12 cellular contexts compared by ENCODE assay signal in genomic region chr4:169438057-169438480, GRCh38.
DNase-seq lines count a peak whose midpoint lies in the region; ATAC-seq and TF ChIP-seq lines count a peak whose summit lies in the region.
"Had no signal": no experiment of that assay in that cellular context is flagged by ENCODE, and none has a peak within 500 bp of the region (broad histone marks: within the 10 kb centered on the region; RNA-seq: fewer than 3 reads in every experiment).

No MANE protein-coding gene starts in this region.

- H3K4me3 Mint-ChIP-seq in osteocyte (ENCODE audit: unreplicated experiment): no peak overlapping the region
- H3K4me3 Mint-ChIP-seq in activated CD4-positive, alpha-beta T cell treated with anti-CD3 and anti-CD28 coated beads for 36 hours: no peak overlapping the region

- peaks cover 6% of the 10 kb centered on the region for H3K36me3 Mint-ChIP-seq in osteocyte (ENCODE audit: unreplicated experiment)
- peaks cover 5% of the 10 kb centered on the region for H3K36me3 Mint-ChIP-seq in activated CD4-positive, alpha-beta T cell treated with anti-CD3 and anti-CD28 coated beads for 36 hours (ENCODE audit: low read depth)

- no peak for TF ChIP-seq CTCF in osteocyte (IDR thresholded peaks at IDR 0.05)
- no peak for TF ChIP-seq CTCF in transverse colon (IDR thresholded peaks at IDR 0.05)

- WGBS in transverse colon (ENCODE audit: low coverage in 1 of 2), 2 donors: 36 to 45% methylated on average over 2 of the region's 2 CpGs

- no peaks in the 10 kb centered on the region for H3K36me3 ChIP-seq in transverse colon
- H3K36me3 ChIP-seq: uterus had no signal

- no peaks in the 10 kb centered on the region for H3K9me3 Mint-ChIP-seq in osteocyte (ENCODE audit: unreplicated experiment)
- H3K9me3 Mint-ChIP-seq in activated CD4-positive, alpha-beta T cell treated with anti-CD3 and anti-CD28 coated beads for 36 hours (ENCODE audit: low read depth): peaks cover 3% of the 10 kb centered on the region

- DNase-seq in osteocyte (ENCODE audit: extremely low spot score, unreplicated experiment) (no peak), OCI-M1 (lab: John Stamatoyannopoulos, UW) (no peak), transverse colon (no peak), amniotic stem cell (lab: John Stamatoyannopoulos, UW) (no peak)
- DNase-seq in activated CD4-positive, alpha-beta T cell treated with anti-CD3 and anti-CD28 coated beads for 36 hours: no peak
- DNase-seq: activated naive CD4-positive, alpha-beta T cell treated with Interleukin-2 at 50 U/mL for 16 hours; gastrocnemius medialis; uterus had no signal

- ATAC-seq in GM19023 (IDR thresholded peaks at IDR 0.05; ENCODE audit: unreplicated experiment): peak; percentile 45
- ATAC-seq in HG02588 (IDR thresholded peaks at IDR 0.05; ENCODE audit: unreplicated experiment): peak; percentile 40
- ATAC-seq in HG03378 (IDR thresholded peaks at IDR 0.05; ENCODE audit: unreplicated experiment): peak; percentile 51
- no peak for ATAC-seq in activated CD4-positive, alpha-beta T cell treated with anti-CD3 and anti-CD28 coated beads for 36 hours
- ATAC-seq: gastrocnemius medialis, K562 had no signal

- peaks cover 40% of the 10 kb centered on the region for H3K4me1 Mint-ChIP-seq in osteocyte (ENCODE audit: unreplicated experiment)
- H3K4me1 Mint-ChIP-seq in activated CD4-positive, alpha-beta T cell treated with anti-CD3 and anti-CD28 coated beads for 36 hours: no peaks in the 10 kb centered on the region

- POLR2A ChIA-PET in activated CD4-positive, alpha-beta T cell treated with anti-CD3 and anti-CD28 coated beads for 36 hours (lab: Charles Lee): no interaction called here

- no peaks in the 10 kb centered on the region for H3K27me3 ChIP-seq in transverse colon
- H3K27me3 ChIP-seq: gastrocnemius medialis, uterus had no signal

- intact Hi-C loops in transverse colon (cut with DNase I; ENCODE audit: low total_unique reads): no loop called here
- intact Hi-C loops in activated CD4-positive, alpha-beta T cell treated with anti-CD3 and anti-CD28 coated beads for 36 hours (cut with DNase I, micrococcal nuclease): no loop called here

- H3K27ac ChIP-seq in transverse colon: no peak overlapping the region
- H3K27ac ChIP-seq: gastrocnemius medialis, uterus had no signal

- peaks cover under 1 to 2% of the 10 kb centered on the region in 2 donors for H3K9me3 ChIP-seq in transverse colon
- H3K9me3 ChIP-seq: gastrocnemius medialis, uterus had no signal

- no peak for TF ChIP-seq POLR2A in transverse colon (IDR thresholded peaks at IDR 0.05)

- H3K4me3 ChIP-seq in transverse colon: no peak overlapping the region
- H3K4me3 ChIP-seq: gastrocnemius medialis, K562, uterus had no signal

- H3K4me1 ChIP-seq in transverse colon: peaks cover 0 to 25% (median 0%) of the 10 kb centered on the region in 4 donors
- H3K4me1 ChIP-seq: gastrocnemius medialis, uterus had no signal

- H3K27ac Mint-ChIP-seq in osteocyte (ENCODE audit: unreplicated experiment): peak overlapping the region; percentile 38
- no peak overlapping the region for H3K27ac Mint-ChIP-seq in activated CD4-positive, alpha-beta T cell treated with anti-CD3 and anti-CD28 coated beads for 36 hours

- no peaks in the 10 kb centered on the region for H3K27me3 Mint-ChIP-seq in osteocyte (ENCODE audit: unreplicated experiment)
- H3K27me3 Mint-ChIP-seq in activated CD4-positive, alpha-beta T cell treated with anti-CD3 and anti-CD28 coated beads for 36 hours: no peaks in the 10 kb centered on the region

- in situ Hi-C loops in transverse colon (cut with MboI; ENCODE audit: low pct_ligation_motif_present in 1 of 4, low pct_unique_long_range_greater_than_20kb in 1 of 4, low sequenced_read_pairs in 3 of 4): no loop called here

- CTCF ChIA-PET in activated CD4-positive, alpha-beta T cell treated with anti-CD3 and anti-CD28 coated beads for 36 hours (lab: Charles Lee): no interaction called here

- no peak for TF ChIP-seq EP300 in transverse colon (IDR thresholded peaks at IDR 0.05; ENCODE audit: low read depth)
